17 cellular contexts compared by ENCODE assay signal in genomic region chr9:36936498-36936831, GRCh38.
"Had no signal": no experiment of that assay in that cellular context is flagged by ENCODE, and none has a peak within 500 bp of the region (broad histone marks: within the 10 kb centered on the region; RNA-seq: fewer than 3 reads in every experiment).

No MANE protein-coding gene starts in this region.

- H3K36me3 Mint-ChIP-seq: activated CD8-positive, alpha-beta memory T cell treated with anti-CD3 and anti-CD28 coated beads, Interleukin-2, amount 10 ng/mL, durations not matched to agents 7 days and 5 days; activated naive CD4-positive, alpha-beta T cell treated with anti-CD3 and anti-CD28 coated beads, Interleukin-2, amount 10 ng/mL, durations not matched to agents 7 days and 5 days had no signal

- H3K27ac ChIP-seq: ascending aorta, breast epithelium, dorsolateral prefrontal cortex, stomach, testis, upper lobe of left lung had no signal

- H3K4me3 ChIP-seq: ascending aorta, breast epithelium, dorsolateral prefrontal cortex, mucosa of descending colon, stomach, testis, upper lobe of left lung had no signal

- H3K9me3 ChIP-seq: ascending aorta, mucosa of descending colon, testis had no signal

- ATAC-seq: activated CD8-positive, alpha-beta memory T cell treated with anti-CD3 and anti-CD28 coated beads, Interleukin-2, amount 10 ng/mL, durations not matched to agents 7 days and 5 days; left lobe of liver; mucosa of descending colon; naive thymus-derived CD8-positive, alpha-beta T cell; right cardiac atrium; T-cell had no signal

- H3K4me1 ChIP-seq: ascending aorta, breast epithelium, stomach, testis, upper lobe of left lung had no signal

- H3K4me1 Mint-ChIP-seq: activated naive CD4-positive, alpha-beta T cell treated with anti-CD3 and anti-CD28 coated beads, Interleukin-2, amount 10 ng/mL, durations not matched to agents 7 days and 5 days; T-cell had no signal

- H3K4me3 Mint-ChIP-seq: activated CD8-positive, alpha-beta memory T cell treated with anti-CD3 and anti-CD28 coated beads, Interleukin-2, amount 10 ng/mL, durations not matched to agents 7 days and 5 days; activated naive CD4-positive, alpha-beta T cell treated with anti-CD3 and anti-CD28 coated beads, Interleukin-2, amount 10 ng/mL, durations not matched to agents 7 days and 5 days; naive thymus-derived CD8-positive, alpha-beta T cell; T-cell had no signal

- H3K27ac Mint-ChIP-seq: activated CD8-positive, alpha-beta memory T cell treated with anti-CD3 and anti-CD28 coated beads, Interleukin-2, amount 10 ng/mL, durations not matched to agents 7 days and 5 days; activated naive CD4-positive, alpha-beta T cell treated with anti-CD3 and anti-CD28 coated beads, Interleukin-2, amount 10 ng/mL, durations not matched to agents 7 days and 5 days; naive thymus-derived CD8-positive, alpha-beta T cell; progenitor cell of endocrine pancreas; T-cell had no signal

- DNase-seq: activated CD4-positive, alpha-beta T cell treated with anti-CD3 and anti-CD28 coated beads, Interleukin-2, amount 50 U/mL, for 48 hours; activated CD8-positive, alpha-beta memory T cell treated with anti-CD3 and anti-CD28 coated beads, Interleukin-2, amount 10 ng/mL, durations not matched to agents 7 days and 5 days; activated naive CD4-positive, alpha-beta T cell treated with anti-CD3 and anti-CD28 coated beads, Interleukin-2, amount 10 ng/mL, durations not matched to agents 7 days and 5 days; activated T-cell treated with anti-CD3 and anti-CD28 coated beads, Interleukin-2, amount 50 U/mL, for 1 hour; dorsolateral prefrontal cortex; mucosa of descending colon; naive thymus-derived CD8-positive, alpha-beta T cell; right cardiac atrium; T-cell; T1000; testis; upper lobe of left lung had no signal

- H3K27me3 ChIP-seq: ascending aorta, testis, upper lobe of left lung had no signal

- H3K36me3 ChIP-seq: ascending aorta, breast epithelium, stomach, upper lobe of left lung had no signal
